Comparison of ENCODE assay signal across 20 cellular contexts in genomic region chr2:68218343-68218901, GRCh38. TPM values are rescaled to one million over a fixed set of nuclear protein-coding genes. Genes with fewer than 3 reads are reported as not detected.
A peak's percentile ranks its signal among the peaks of the same experiment; 100 is the strongest.
DNase-seq lines count a peak whose midpoint lies in the region; ATAC-seq and TF ChIP-seq lines count a peak whose summit lies in the region.
"Had no signal": no experiment of that assay in that cellular context is flagged by ENCODE, and none has a peak within 500 bp of the region (broad histone marks: within the 10 kb centered on the region; RNA-seq: fewer than 3 reads in every experiment).

No MANE protein-coding gene starts in this region.

- H3K4me1 Mint-ChIP-seq in CD8-positive, alpha-beta T cell (ENCODE audit: low read depth) = peaks cover 82% of the 10 kb centered on the region
- H3K4me1 Mint-ChIP-seq in IgD-negative memory B cell = peaks cover 67 to 79% (median 74%) of the 10 kb centered on the region in 3 donors
- peaks cover 78% of the 10 kb centered on the region for H3K4me1 Mint-ChIP-seq in central memory CD8-positive, alpha-beta T cell

- no peaks in the 10 kb centered on the region for H3K9me3 ChIP-seq in CD8-positive, alpha-beta T cell (ENCODE audit: low read length)
- no peaks in the 10 kb centered on the region for H3K9me3 ChIP-seq in neutrophil
- H3K9me3 ChIP-seq: suprapubic skin had no signal

- no peak for TF ChIP-seq CTCF in CD8-positive, alpha-beta T cell (IDR thresholded peaks at IDR 0.05)
- no peak for TF ChIP-seq CTCF in neutrophil (IDR thresholded peaks at IDR 0.05)
- TF ChIP-seq CTCF in foreskin keratinocyte (conservative IDR thresholded peaks at IDR 0.05) = no peak

- POLR2A ChIA-PET in CD8-positive, alpha-beta T cell (lab: Charles Lee) = interaction anchor here (0.6 to 1.1 kb wide), 2 partner anchors 13 to 171 kb away, joined by 3 to 5 read pairs; no protein-coding TSS in a partner anchor

- peaks cover 42% of the 10 kb centered on the region for H3K4me1 ChIP-seq in CD8-positive, alpha-beta T cell (ENCODE audit: insufficient read depth, low read length)
- H3K4me1 ChIP-seq in neutrophil (ENCODE audit: control insufficient read depth in 1 of 2, insufficient read depth in 1 of 2, low read depth in 1 of 2, low read length in 1 of 2) = peaks cover 0 to 11% of the 10 kb centered on the region in 2 experiments
- H3K4me1 ChIP-seq in foreskin keratinocyte = peaks cover 31% of the 10 kb centered on the region

- no peak for DNase-seq in CD8-positive, alpha-beta T cell
- no peak for DNase-seq in central memory CD8-positive, alpha-beta T cell (ENCODE audit: low spot score in 2 of 2)
- DNase-seq in foreskin keratinocyte = no peak
- DNase-seq in activated CD8-positive, alpha-beta memory T cell treated with anti-CD3 and anti-CD28 coated beads, Interleukin-2, amount 50 U/mL, for 4 hours = no peak
- DNase-seq: activated CD4-positive, alpha-beta memory T cell treated with anti-CD3 and anti-CD28 coated beads, Interleukin-2, amount 10 ng/mL, durations not matched to agents 7 days and 5 days; caudate nucleus; HCEC 1CT; KG1; NCI-H1105 treated with DMSO at 0.1 percent for 48 hours; NCI-H2171 treated with DMSO at 0.1 percent for 48 hours; NCI-H748 treated with DMSO at 0.1 percent for 48 hours; right cardiac atrium; SW 1271 had no signal

- CTCF ChIA-PET in CD8-positive, alpha-beta T cell (lab: Charles Lee) = interaction anchor here (1.3 to 1.4 kb wide), 2 partner anchors 22 to 96 kb away, joined by 3 read pairs; no protein-coding TSS in a partner anchor

- no peak overlapping the region for H3K27ac ChIP-seq in CD8-positive, alpha-beta T cell (ENCODE audit: low read depth, low read length)
- H3K27ac ChIP-seq in neutrophil (peak overlapping the region; percentile 47), foreskin keratinocyte (no peak overlapping the region)
- H3K27ac ChIP-seq: HL-60, suprapubic skin had no signal

- H3K4me3 ChIP-seq in CD8-positive, alpha-beta T cell (ENCODE audit: low read depth, low read length) = no peak overlapping the region
- no peak overlapping the region for H3K4me3 ChIP-seq in neutrophil (ENCODE audit: low read depth in 1 of 2, low read length in 1 of 2)
- H3K4me3 ChIP-seq: BLaER1 treated with 17β-estradiol and CSF1 and Interleukin-3, amounts not matched to agents 10 nM and 100 nM; suprapubic skin had no signal

- no peaks in the 10 kb centered on the region for H3K27me3 Mint-ChIP-seq in CD8-positive, alpha-beta T cell (ENCODE audit: low read depth)
- H3K27me3 Mint-ChIP-seq in IgD-negative memory B cell = no peaks in the 10 kb centered on the region
- H3K27me3 Mint-ChIP-seq in central memory CD8-positive, alpha-beta T cell = no peaks in the 10 kb centered on the region
- H3K27me3 Mint-ChIP-seq: activated CD4-positive, alpha-beta memory T cell treated with anti-CD3 and anti-CD28 coated beads, Interleukin-2, amount 10 ng/mL, durations not matched to agents 7 days and 5 days had no signal

- peaks cover 38% of the 10 kb centered on the region for H3K36me3 Mint-ChIP-seq in CD8-positive, alpha-beta T cell
- H3K36me3 Mint-ChIP-seq in IgD-negative memory B cell = peaks cover 3% of the 10 kb centered on the region
- peaks cover 16% of the 10 kb centered on the region for H3K36me3 Mint-ChIP-seq in central memory CD8-positive, alpha-beta T cell (ENCODE audit: insufficient read depth)

- no peak overlapping the region for H3K27ac Mint-ChIP-seq in CD8-positive, alpha-beta T cell
- H3K27ac Mint-ChIP-seq in IgD-negative memory B cell = peak overlapping the region in 2 of 3 donors; percentile 4 to 33
- H3K27ac Mint-ChIP-seq in central memory CD8-positive, alpha-beta T cell (ENCODE audit: low read depth) = peak overlapping the region; percentile 64
- H3K27ac Mint-ChIP-seq: activated CD4-positive, alpha-beta memory T cell treated with anti-CD3 and anti-CD28 coated beads, Interleukin-2, amount 10 ng/mL, durations not matched to agents 7 days and 5 days; activated T-helper 2 cell treated with anti-CD3 and anti-CD28 coated beads, Interferon-gamma antibody, Interleukin-2, Interleukin-4, amounts not matched to agents 10 μg/mL and 5 μg/mL and 100 μg/mL, durations not matched to agents 14 hours and 24 hours and 36 hours had no signal

- intact Hi-C loops in CD8-positive, alpha-beta T cell (cut with DNase I, micrococcal nuclease) = no loop called here

- peak overlapping the region; percentile 33 for H3K4me3 Mint-ChIP-seq in CD8-positive, alpha-beta T cell
- peak overlapping the region in 2 of 4 donors; percentile 79 to 86 for H3K4me3 Mint-ChIP-seq in IgD-negative memory B cell
- H3K4me3 Mint-ChIP-seq in central memory CD8-positive, alpha-beta T cell = peak overlapping the region; percentile 54
- H3K4me3 Mint-ChIP-seq: activated CD4-positive, alpha-beta memory T cell treated with anti-CD3 and anti-CD28 coated beads, Interleukin-2, amount 10 ng/mL, durations not matched to agents 7 days and 5 days had no signal

- no peaks in the 10 kb centered on the region for H3K36me3 ChIP-seq in CD8-positive, alpha-beta T cell (ENCODE audit: insufficient read depth, low read length)
- H3K36me3 ChIP-seq in neutrophil = peaks cover 9% of the 10 kb centered on the region
- H3K36me3 ChIP-seq: suprapubic skin had no signal

- H3K27me3 ChIP-seq in CD8-positive, alpha-beta T cell (ENCODE audit: insufficient read depth, low read length) = no peaks in the 10 kb centered on the region
- H3K27me3 ChIP-seq in neutrophil (no peaks in the 10 kb centered on the region), foreskin keratinocyte (no peaks in the 10 kb centered on the region)
- H3K27me3 ChIP-seq: BLaER1 treated with 17β-estradiol and CSF1 and Interleukin-3, amounts not matched to agents 10 nM and 100 nM; suprapubic skin had no signal

- H3K9me3 Mint-ChIP-seq in CD8-positive, alpha-beta T cell = no peaks in the 10 kb centered on the region
- H3K9me3 Mint-ChIP-seq in IgD-negative memory B cell = no peaks in the 10 kb centered on the region
- H3K9me3 Mint-ChIP-seq in central memory CD8-positive, alpha-beta T cell = no peaks in the 10 kb centered on the region
- H3K9me3 Mint-ChIP-seq: activated CD4-positive, alpha-beta memory T cell treated with anti-CD3 and anti-CD28 coated beads, Interleukin-2, amount 10 ng/mL, durations not matched to agents 7 days and 5 days; activated T-helper 2 cell treated with anti-CD3 and anti-CD28 coated beads, Interferon-gamma antibody, Interleukin-2, Interleukin-4, amounts not matched to agents 10 μg/mL and 5 μg/mL and 100 μg/mL, durations not matched to agents 14 hours and 24 hours and 36 hours had no signal

- ATAC-seq in CD8-positive, alpha-beta T cell = no peak
- no peak for ATAC-seq in central memory CD8-positive, alpha-beta T cell (replicated peaks; ENCODE audit: extremely low read depth, poor library complexity, severe bottlenecking)
- ATAC-seq in GM21526 (IDR thresholded peaks at IDR 0.05; ENCODE audit: low FRiP score, unreplicated experiment) = no peak
- ATAC-seq in foreskin keratinocyte = no peak
- ATAC-seq: right cardiac atrium had no signal

RNA-seq across cellular contexts. Expression of gene PPP3R1, which starts 33.9 kb away (rescaled TPM):
- 10 to 100 TPM; 68.4 to 77.0 TPM for total RNA-seq in CD8-positive, alpha-beta T cell
- polyA plus RNA-seq in IgD-negative memory B cell (1.7 TPM), foreskin keratinocyte (21.0 and 25.2 TPM in 2 replicates)
- 49.5 and 50.2 TPM in 2 replicates for total RNA-seq in foreskin keratinocyte
